ENCODE assay signal across 9 cellular contexts in the genomic region with DNA sequence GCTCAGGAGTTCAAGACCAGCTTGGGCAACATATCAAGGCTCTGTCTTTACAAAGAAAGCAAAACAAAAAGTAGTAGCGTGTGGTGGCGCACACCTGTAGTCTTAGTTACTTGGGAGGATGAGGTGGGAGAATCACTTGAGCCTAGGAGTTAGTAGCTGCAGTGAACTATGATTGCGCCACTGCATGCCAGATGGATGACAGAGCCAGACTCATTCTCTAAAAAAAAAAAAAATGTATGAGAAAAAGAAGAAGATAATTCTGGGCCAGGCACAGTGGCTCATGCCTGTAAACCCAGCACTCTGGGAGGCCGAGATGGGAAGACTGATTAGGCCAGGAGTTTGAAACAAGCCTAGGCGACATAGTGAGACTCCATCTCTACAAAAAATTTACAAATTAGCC. TPM values are rescaled to one million over a fixed set of nuclear protein-coding genes. Genes with fewer than 3 reads are reported as not detected.
DNase-seq lines count a peak whose midpoint lies in the region; TF ChIP-seq lines count a peak whose summit lies in the region.
"Had no signal": no experiment of that assay in that cellular context is flagged by ENCODE, and none has a peak within 500 bp of the region (broad histone marks: within the 10 kb centered on the region; RNA-seq: fewer than 3 reads in every experiment).

No MANE protein-coding gene starts in this region.

- no peaks in the 10 kb centered on the region for H3K36me3 ChIP-seq in ascending aorta
- H3K36me3 ChIP-seq in mucosa of rectum (ENCODE audit: control insufficient read depth in 2 of 2, insufficient read depth in 2 of 2, low read length in 2 of 2), result no peaks in the 10 kb centered on the region

- TF ChIP-seq CTCF in AG04450 (IDR thresholded peaks at IDR 0.05; ENCODE audit: low read depth, low read length), result no peak
- TF ChIP-seq CTCF in HL-60 (IDR thresholded peaks at IDR 0.05; ENCODE audit: insufficient read depth, low read length), result no peak
- TF ChIP-seq CTCF in ascending aorta (IDR thresholded peaks at IDR 0.05), result no peak

- DNase-seq in AG04450 (ENCODE audit: low read depth, low spot score), result peak; percentile 41
- DNase-seq in HL-60 (ENCODE audit: low read depth in 1 of 2, low spot score in 1 of 2), result peak; percentile 34 to 51
- no peak for DNase-seq in ascending aorta (ENCODE audit: low spot score in 2 of 2)
- DNase-seq in NCI-H510A treated with DMSO at 0.1 percent for 48 hours (lab: John Stamatoyannopoulos, UW), result no peak
- DNase-seq in midbrain (lab: John Stamatoyannopoulos, UW), result no peak
- no peak for DNase-seq in SHP77 treated with DMSO at 0.1 percent for 48 hours (lab: John Stamatoyannopoulos, UW)
- no peak for DNase-seq in activated CD8-positive, alpha-beta memory T cell treated with anti-CD3 and anti-CD28 coated beads for 24 hours

- H3K27me3 ChIP-seq in AG04450 (ENCODE audit: control insufficient read depth, insufficient read depth, low read length) (no peaks in the 10 kb centered on the region), HL-60 (ENCODE audit: insufficient read depth, poor library complexity, severe bottlenecking) (no peaks in the 10 kb centered on the region), ascending aorta (no peaks in the 10 kb centered on the region), mucosa of rectum (ENCODE audit: control insufficient read depth in 2 of 2, insufficient read depth in 2 of 2, low read length in 2 of 2) (no peaks in the 10 kb centered on the region)
- H3K27me3 ChIP-seq: SJSA1 had no signal

- H3K4me3 ChIP-seq in AG04450 (ENCODE audit: low read depth, low read length) (no peak overlapping the region), HL-60 (replicated peaks; ENCODE audit: insufficient read depth, low read length) (no peak overlapping the region), ascending aorta (peak overlapping the region in 1 of 2 donors; percentile 49), mucosa of rectum (ENCODE audit: low read length in 2 of 2) (no peak overlapping the region)
- H3K4me3 ChIP-seq: SJSA1 had no signal

- intact Hi-C loops in ascending aorta (cut with DNase I), result loop anchor here (2.0 kb wide), 1 partner anchor 27 kb away; no protein-coding TSS in a partner anchor

- H3K9me3 ChIP-seq in AG04450 (ENCODE audit: control insufficient read depth, insufficient read depth, low read length), result peaks cover 3% of the 10 kb centered on the region; the same call in 1 of the 2 replicates
- no peaks in the 10 kb centered on the region for H3K9me3 ChIP-seq in ascending aorta
- no peaks in the 10 kb centered on the region for H3K9me3 ChIP-seq in mucosa of rectum (ENCODE audit: control insufficient read depth in 2 of 2, low read length in 2 of 2)

- H3K4me1 ChIP-seq in ascending aorta, result peaks cover 11 to 17% of the 10 kb centered on the region in 2 donors
- H3K4me1 ChIP-seq in mucosa of rectum (ENCODE audit: control insufficient read depth in 2 of 2, insufficient read depth in 2 of 2, low read length in 2 of 2), result peaks cover 3 to 8% of the 10 kb centered on the region in 2 donors

- H3K9ac ChIP-seq in mucosa of rectum (ENCODE audit: low read depth in 1 of 2, low read length in 2 of 2), result no peak overlapping the region

- POLR2A ChIA-PET in AG04450 (lab: Yijun Ruan, JAX), result interaction anchor here (1.3 kb wide), 1 partner anchor 41 kb away, joined by 3 read pairs; a partner anchor contains a TSS

- CTCF ChIA-PET in AG04450 (lab: Charles Lee), result interaction anchor here (1.0 to 1.9 kb wide), 2 partner anchors 15 to 26 kb away, joined by 5 to 12 read pairs; no protein-coding TSS in a partner anchor

- H3K27ac ChIP-seq in AG04450 (ENCODE audit: low read depth, low read length) (peak overlapping the region; percentile 32), HL-60 (replicated peaks) (peak overlapping the region; percentile 71), ascending aorta (peak overlapping the region; percentile 87 to 91), mucosa of rectum (ENCODE audit: low read depth in 2 of 2, low read length in 2 of 2) (peak overlapping the region; percentile 3 to 18)
- H3K27ac ChIP-seq: SJSA1 had no signal

RNA-seq across cellular contexts. Expression of a gene that starts 28.5 kb away (rescaled TPM):
- 31.5 and 34.0 TPM in 2 replicates for polyA plus RNA-seq in AG04450 (2011; rRNA removed)
- polyA minus RNA-seq in AG04450 (2011; rRNA and poly(A)+ RNA removed), result 45.2 and 49.3 TPM in 2 replicates
- total RNA-seq in ascending aorta, result 80.6 TPM

RNA-seq across cellular contexts. Expression of a gene that starts 40.6 kb away (rescaled TPM):
- 3.9 and 5.3 TPM in 2 replicates for polyA plus RNA-seq in AG04450 (2011; rRNA removed)
- 4.6 and 7.9 TPM in 2 replicates for polyA minus RNA-seq in AG04450 (2011; rRNA and poly(A)+ RNA removed)
- total RNA-seq in ascending aorta, result 105 TPM

RNA-seq across cellular contexts. Expression of a gene that starts 53.4 kb away (rescaled TPM):
- 5.1 and 7.0 TPM in 2 replicates for polyA plus RNA-seq in AG04450 (2011; rRNA removed)
- polyA minus RNA-seq in AG04450 (2011; rRNA and poly(A)+ RNA removed), result 3.6 and 6.3 TPM in 2 replicates
- 94.3 TPM for total RNA-seq in ascending aorta

Comparison
In these comparisons a context has a peak if more than half of its experiments do, and no peak if none do; other contexts are left out.
1. DNase-seq: peak in AG04450 (single experiment) and HL-60 (2 of 2); none in ascending aorta (0 of 2), NCI-H510A treated with DMSO at 0.1 percent for 48 hours (single experiment), midbrain (single experiment), SHP77 treated with DMSO at 0.1 percent for 48 hours (single experiment) and activated CD8-positive, alpha-beta memory T cell treated with anti-CD3 and anti-CD28 coated beads for 24 hours (single experiment).
2. H3K27ac ChIP-seq: peak in every context shown above with its lines; median percentile 89 in ascending aorta; 71 in HL-60; 32 in AG04450; 10 in mucosa of rectum.